Comparison of ENCODE assay signal across 8 cellular contexts in the genomic region with DNA sequence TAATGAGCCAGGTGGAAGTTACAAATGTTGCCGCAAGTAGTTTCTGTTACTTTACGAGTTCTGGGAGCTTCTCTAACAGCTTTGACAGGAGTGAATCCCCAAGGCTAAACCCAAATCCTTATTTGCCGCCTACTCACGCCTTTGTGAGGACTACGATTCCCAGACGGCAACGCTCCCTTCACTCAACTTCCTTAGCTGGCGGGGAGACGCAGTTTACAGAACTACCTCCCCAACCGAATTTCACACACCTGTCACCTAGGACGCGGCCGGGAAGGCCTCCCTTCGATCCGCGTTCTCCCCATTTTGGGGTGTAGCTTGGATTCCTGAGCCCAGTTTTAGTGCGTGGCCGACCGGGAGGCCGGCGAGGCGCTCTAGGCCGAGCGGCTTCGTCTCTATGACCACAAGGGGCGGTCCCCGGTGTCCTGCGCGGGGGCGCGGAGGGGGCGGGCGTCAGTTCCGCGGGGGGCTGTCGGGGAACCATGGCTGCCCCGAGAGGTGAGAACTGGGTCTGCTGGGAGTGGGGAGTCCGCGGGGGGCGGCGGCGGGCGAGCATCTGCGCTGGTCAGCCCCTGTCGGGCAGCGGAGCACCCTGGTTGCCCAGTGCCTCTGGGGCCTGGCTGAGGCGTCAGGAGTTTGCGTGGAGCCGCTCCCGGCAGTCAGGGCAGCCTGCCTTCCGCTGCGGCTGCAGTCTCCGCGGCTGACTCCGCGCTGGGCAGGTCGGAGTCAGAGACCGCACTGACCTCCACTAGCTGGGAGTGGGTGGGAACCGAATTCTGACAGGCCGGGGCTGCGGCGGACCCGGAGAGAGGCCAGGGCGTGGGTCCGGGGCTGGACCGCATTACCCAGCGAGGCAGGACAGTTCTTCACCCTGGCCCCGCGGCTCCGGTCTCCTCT. TPM values are rescaled to one million over a fixed set of nuclear protein-coding genes. Genes with fewer than 3 reads are reported as not detected.
DNase-seq lines count a peak whose midpoint lies in the region; ATAC-seq and TF ChIP-seq lines count a peak whose summit lies in the region.

Gene SLC35A1 (plus strand): TSS at position 450 of the 894 bp plus-strand sequence. CDS start 30 bp downstream, at position 480.

- H3K36me3 Mint-ChIP-seq in CD4-positive, alpha-beta T cell (ENCODE audit: low read depth): peaks cover 8% of the 10 kb centered on the region
- no peaks in the 10 kb centered on the region for H3K36me3 Mint-ChIP-seq in activated CD4-positive, alpha-beta memory T cell treated with anti-CD3 and anti-CD28 coated beads for 36 hours

- no peak for TF ChIP-seq POLR2A in lower leg skin (IDR thresholded peaks at IDR 0.05)

- POLR2A ChIA-PET in CD4-positive, alpha-beta T cell (lab: Charles Lee): interaction anchor here (0.5 to 1.7 kb wide), 9 partner anchors 15 to 316 kb away, joined by 3 to 15 read pairs (median 4); partner anchors contain the start of genes AKIRIN2, ORC3 and RARS2
- POLR2A ChIA-PET in activated CD4-positive, alpha-beta memory T cell treated with anti-CD3 and anti-CD28 coated beads for 36 hours (lab: Charles Lee): interaction anchor here (1.1 kb wide), 1 partner anchor 151 kb away, joined by 3 read pairs; no protein-coding TSS in a partner anchor

- CTCF ChIA-PET in CD4-positive, alpha-beta T cell (lab: Charles Lee): interaction anchor here (1.5 kb wide), 1 partner anchor 151 kb away, joined by 9 read pairs; the partner anchor contains the start of gene SMIM8
- CTCF ChIA-PET in activated CD4-positive, alpha-beta memory T cell treated with anti-CD3 and anti-CD28 coated beads for 36 hours (lab: Charles Lee): interaction anchor here (0.9 to 1.0 kb wide), 2 partner anchors 64 to 335 kb away, joined by 3 read pairs; no protein-coding TSS in a partner anchor

- peak within 1 kb of the TSS; percentile 77 for H3K27ac ChIP-seq in CD4-positive, alpha-beta T cell (ENCODE audit: low read depth, low read length)

- peak within 1 kb of the TSS; percentile 92 for H3K4me3 Mint-ChIP-seq in CD4-positive, alpha-beta T cell
- peak within 1 kb of the TSS; percentile 98 for H3K4me3 Mint-ChIP-seq in activated CD4-positive, alpha-beta memory T cell treated with anti-CD3 and anti-CD28 coated beads for 36 hours

- WGBS in lower leg skin, 2 donors: 0 to 1% methylated on average over 36 to 51 of the region's 70 CpGs

- peak within 1 kb of the TSS; percentile 72 for H3K4me3 ChIP-seq in lower leg skin (ENCODE audit: low read depth, poor library complexity, severe bottlenecking)

- no peaks in the 10 kb centered on the region for H3K9me3 Mint-ChIP-seq in CD4-positive, alpha-beta T cell
- H3K9me3 Mint-ChIP-seq in activated CD4-positive, alpha-beta memory T cell treated with anti-CD3 and anti-CD28 coated beads for 36 hours: no peaks in the 10 kb centered on the region

- H3K9me3 ChIP-seq in CD4-positive, alpha-beta T cell (ENCODE audit: control insufficient read depth, low read length): no peaks in the 10 kb centered on the region

- peak within 1 kb of the TSS; percentile 93 for H3K27ac Mint-ChIP-seq in CD4-positive, alpha-beta T cell
- peak within 1 kb of the TSS; percentile 91 for H3K27ac Mint-ChIP-seq in activated CD4-positive, alpha-beta memory T cell treated with anti-CD3 and anti-CD28 coated beads for 36 hours

- peaks cover 28% of the 10 kb centered on the region for H3K4me1 Mint-ChIP-seq in CD4-positive, alpha-beta T cell (ENCODE audit: low read depth)
- H3K4me1 Mint-ChIP-seq in activated CD4-positive, alpha-beta memory T cell treated with anti-CD3 and anti-CD28 coated beads for 36 hours (ENCODE audit: low read depth): peaks cover 19% of the 10 kb centered on the region

- ATAC-seq in CD4-positive, alpha-beta T cell (ENCODE audit: poor library complexity): peak; percentile 89
- ATAC-seq in GM19438 (IDR thresholded peaks at IDR 0.05; ENCODE audit: low read depth, unreplicated experiment) (peak; percentile 85), HG03571 (IDR thresholded peaks at IDR 0.05; ENCODE audit: unreplicated experiment) (peak; percentile 93)

- intact Hi-C loops in CD4-positive, alpha-beta T cell (cut with DNase I, micrococcal nuclease): loop anchor here (1.0 to 10.0 kb wide), 12 partner anchors 60 to 1610 kb away; partner anchors contain the start of genes AKIRIN2 (in 2 of the 2), ORC3 (in 2 of the 2), PNRC1 (in 1 of the 2) and RNGTT (in 1 of the 2)
- intact Hi-C loops in activated CD4-positive, alpha-beta memory T cell treated with anti-CD3 and anti-CD28 coated beads for 36 hours (cut with micrococcal nuclease): loop anchor here (1.0 to 10.0 kb wide), 9 partner anchors 64 to 1398 kb away; partner anchors contain the start of genes AKIRIN2, ORC3, SMIM8 and ZNF292
- intact Hi-C loops in lower leg skin (cut with DNase I; ENCODE audit: low total_unique reads): no loop called here

- H3K27me3 ChIP-seq in CD4-positive, alpha-beta T cell (ENCODE audit: control insufficient read depth, insufficient read depth, low read length): no peaks in the 10 kb centered on the region

- DNase-seq in CD4-positive, alpha-beta T cell: peak; percentile 74 to 86 (median 78)
- peak; percentile 94 for DNase-seq in NCI-H774 (lab: John Stamatoyannopoulos, UW)
- DNase-seq in activated CD4-positive, alpha-beta memory T cell treated with anti-CD3 and anti-CD28 coated beads for 36 hours: peak; percentile 88
- peak; percentile 92 for DNase-seq in ecto neural progenitor cell (ENCODE audit: low spot score)
- DNase-seq in lower leg skin (ENCODE audit: low spot score in 2 of 2): peak; percentile 72 to 97
- DNase-seq in stimulated activated CD4-positive, alpha-beta T cell treated with anti-CD3 and anti-CD28 coated beads, Interleukin-4, amount 100 ng/mL, for 4 hours: peak; percentile 82 to 86

- H3K27me3 Mint-ChIP-seq in CD4-positive, alpha-beta T cell: peaks cover 3% of the 10 kb centered on the region
- H3K27me3 Mint-ChIP-seq in activated CD4-positive, alpha-beta memory T cell treated with anti-CD3 and anti-CD28 coated beads for 36 hours: peaks cover 3% of the 10 kb centered on the region

- TF ChIP-seq CTCF in CD4-positive, alpha-beta T cell (IDR thresholded peaks at IDR 0.05): no peak
- no peak for TF ChIP-seq CTCF in lower leg skin (IDR thresholded peaks at IDR 0.05)

RNA-seq across cellular contexts. Expression of gene SLC35A1, which starts in this region (rescaled TPM):
- total RNA-seq in CD4-positive, alpha-beta T cell: 1 to 10 TPM; 3.8 to 4.9 TPM
- total RNA-seq in activated CD4-positive, alpha-beta memory T cell treated with anti-CD3 and anti-CD28 coated beads for 36 hours: 1 to 10 TPM; 7.8 to 9.5 TPM
- total RNA-seq in lower leg skin: 10 to 100 TPM; 19.7 to 29.0 (median 21.7) TPM

Comparison
In these comparisons a context has a peak if more than half of its experiments do, and no peak if none do; other contexts are left out.
1. Peak in every context shown above with its lines: DNase-seq, ATAC-seq, H3K4me3 ChIP-seq and H3K27ac ChIP-seq.